In genomic region chr4:75843596-75843995, GRCh38 we compare ENCODE assay signal across 29 cellular contexts. TPM values are rescaled to one million over a fixed set of nuclear protein-coding genes. Genes with fewer than 3 reads are reported as not detected.
DNase-seq lines count a peak whose midpoint lies in the region; ATAC-seq and TF ChIP-seq lines count a peak whose summit lies in the region.
"Had no signal": no experiment of that assay in that cellular context is flagged by ENCODE, and none has a peak within 500 bp of the region (broad histone marks: within the 10 kb centered on the region; RNA-seq: fewer than 3 reads in every experiment).

No MANE protein-coding gene starts in this region.

- H3K27me3 ChIP-seq in Caco-2 (replicated peaks; ENCODE audit: control insufficient read depth, insufficient read depth, low read length) (no peaks in the 10 kb centered on the region), SJSA1 (replicated peaks) (no peaks in the 10 kb centered on the region), left lung (no peaks in the 10 kb centered on the region), spleen (replicated peaks in 1 of 7) (no peaks in the 10 kb centered on the region)
- H3K27me3 ChIP-seq: dorsolateral prefrontal cortex, SJCRH30 had no signal

- CTCF ChIA-PET in Caco-2 (lab: Charles Lee): interaction anchor here (0.6 kb wide), 1 partner anchor 190 kb away, joined by 4 read pairs; no protein-coding TSS in a partner anchor

- no peak overlapping the region for H3K4me3 ChIP-seq in Caco-2 (ENCODE audit: low read depth, low read length)
- no peak overlapping the region for H3K4me3 ChIP-seq in SJSA1
- H3K4me3 ChIP-seq in left lung: no peak overlapping the region
- no peak overlapping the region for H3K4me3 ChIP-seq in spleen
- H3K4me3 ChIP-seq: dorsolateral prefrontal cortex, GM12878, SJCRH30, skin epidermis had no signal

- H3K9me3 Mint-ChIP-seq in Caco-2 (ENCODE audit: unreplicated experiment): no peaks in the 10 kb centered on the region
- H3K9me3 Mint-ChIP-seq: activated B cell treated with CpG ODN at 0.5 μM for 24 hours; activated CD4-positive, alpha-beta memory T cell treated with anti-CD3 and anti-CD28 coated beads for 36 hours; CD14-positive monocyte; naive thymus-derived CD4-positive, alpha-beta T cell; stimulated activated naive CD8-positive, alpha-beta T cell treated with anti-CD3 and anti-CD28 coated beads, Interleukin-15, Interleukin-2, amounts not matched to agents 100 ng/mL and 50 ng/mL, for 24 hours; T-helper 2 cell treated with Interferon-gamma antibody and Interleukin-4, amounts not matched to agents 5 μg/mL and 100 μg/mL, for 36 hours had no signal

- peak overlapping the region; percentile 86 for H3K27ac ChIP-seq in SJSA1
- H3K27ac ChIP-seq in left lung: peak overlapping the region; percentile 48 to 53
- H3K27ac ChIP-seq in spleen: peak overlapping the region in 6 of 8 donors; percentile 38 to 64 (median 52)
- H3K27ac ChIP-seq: epithelial cell of prostate, SJCRH30, skin epidermis had no signal

- no peak overlapping the region for H3K4me3 Mint-ChIP-seq in Caco-2 (ENCODE audit: unreplicated experiment)
- H3K4me3 Mint-ChIP-seq: activated B cell treated with CpG ODN at 0.5 μM for 24 hours; activated CD4-positive, alpha-beta memory T cell treated with anti-CD3 and anti-CD28 coated beads for 36 hours; CD14-positive monocyte; naive thymus-derived CD4-positive, alpha-beta T cell; stimulated activated naive CD8-positive, alpha-beta T cell treated with anti-CD3 and anti-CD28 coated beads, Interleukin-15, Interleukin-2, amounts not matched to agents 100 ng/mL and 50 ng/mL, for 24 hours; T-helper 2 cell treated with Interferon-gamma antibody and Interleukin-4, amounts not matched to agents 5 μg/mL and 100 μg/mL, for 36 hours had no signal

- H3K36me3 ChIP-seq in Caco-2 (ENCODE audit: control insufficient read depth, insufficient read depth, low read length) (no peaks in the 10 kb centered on the region), SJSA1 (no peaks in the 10 kb centered on the region), left lung (no peaks in the 10 kb centered on the region), spleen (no peaks in the 10 kb centered on the region)
- H3K36me3 ChIP-seq: SJCRH30 had no signal

- intact Hi-C loops in Caco-2 (cut with micrococcal nuclease; ENCODE audit: unreplicated experiment): no loop called here
- intact Hi-C loops in left lung (cut with DNase I): no loop called here
- intact Hi-C loops in spleen (cut with DNase I; ENCODE audit: low total_unique reads): no loop called here

- BruUV-seq in Caco-2 (replicated peaks; lab: Mats Ljungman, UMichigan): TSS peak; percentile 98

- WGBS in spleen, 5 donors: 94 to 99% (median 97%) methylated on average over 4 of the region's 4 CpGs

- TF ChIP-seq CTCF in Caco-2 (IDR thresholded peaks at IDR 0.05; ENCODE audit: insufficient read depth in 1 of 2, low read depth in 1 of 2, low read length in 1 of 2, severe bottlenecking in 1 of 2, unreplicated experiment in 1 of 2): no peak
- TF ChIP-seq CTCF in left lung (IDR thresholded peaks at IDR 0.05): no peak
- TF ChIP-seq CTCF in spleen (IDR thresholded peaks at IDR 0.05 in 8 of 11, conservative IDR thresholded peaks at IDR 0.05 in 3 of 11): no peak
- TF ChIP-seq CTCF in GM13976 (IDR thresholded peaks at IDR 0.05; ENCODE audit: borderline replicate concordance, control extremely low read depth, extremely low read depth, insufficient read depth, missing control alignments): no peak

- peak overlapping the region; percentile 86 for H3K27ac Mint-ChIP-seq in Caco-2 (ENCODE audit: unreplicated experiment)
- H3K27ac Mint-ChIP-seq: activated B cell treated with CpG ODN at 0.5 μM for 24 hours; activated CD4-positive, alpha-beta memory T cell treated with anti-CD3 and anti-CD28 coated beads for 36 hours; CD14-positive monocyte; naive thymus-derived CD4-positive, alpha-beta T cell; T-helper 2 cell treated with Interferon-gamma antibody and Interleukin-4, amounts not matched to agents 5 μg/mL and 100 μg/mL, for 36 hours had no signal

- no peaks in the 10 kb centered on the region for H3K27me3 Mint-ChIP-seq in Caco-2 (ENCODE audit: insufficient read depth, unreplicated experiment)
- H3K27me3 Mint-ChIP-seq: activated B cell treated with CpG ODN at 0.5 μM for 24 hours; naive thymus-derived CD4-positive, alpha-beta T cell; stimulated activated naive CD8-positive, alpha-beta T cell treated with anti-CD3 and anti-CD28 coated beads, Interleukin-15, Interleukin-2, amounts not matched to agents 100 ng/mL and 50 ng/mL, for 24 hours had no signal

- ATAC-seq in left lung: no peak
- ATAC-seq: GM12878; naive thymus-derived CD4-positive, alpha-beta T cell; PC-3 had no signal

- no peak for TF ChIP-seq POLR2A in spleen (IDR thresholded peaks at IDR 0.05)

- DNase-seq in Caco-2: no peak
- no peak for DNase-seq in SJSA1 (ENCODE audit: low read depth in 1 of 2, low spot score in 2 of 2)
- no peak for DNase-seq in left lung
- DNase-seq in spleen: no peak
- no peak for DNase-seq in NCI-H748 (lab: John Stamatoyannopoulos, UW; ENCODE audit: unreplicated experiment)
- DNase-seq in activated CD4-positive, alpha-beta T cell treated with anti-CD3 and anti-CD28 coated beads, Interleukin-2, amount 50 U/mL, for 1 hour: no peak
- no peak for DNase-seq in epidermal melanocyte (ENCODE audit: insufficient read length, low spot score)
- no peak for DNase-seq in GM13976 (ENCODE audit: low spot score)
- DNase-seq: activated B cell treated with CpG ODN at 0.5 μM for 24 hours; activated CD4-positive, alpha-beta memory T cell treated with anti-CD3 and anti-CD28 coated beads for 36 hours; activated gamma-delta T cell treated with Interleukin-2 at 50 U/mL for 16 hours; DMS153; dorsolateral prefrontal cortex; KG1; mesendoderm; MV-4-11; naive thymus-derived CD4-positive, alpha-beta T cell; NCI-H2029; PC-3; posterior cingulate gyrus; SJCRH30; stimulated activated CD4-positive, alpha-beta T cell treated with anti-CD3 and anti-CD28 coated beads, Interleukin-4, amount 100 ng/mL, for 1 hour had no signal

- POLR2A ChIA-PET in Caco-2 (lab: Charles Lee): no interaction called here

- in situ Hi-C loops in GM13976 (cut with MboI; ENCODE audit: low sequenced_read_pairs, unreplicated experiment): loop anchor here (5.0 kb wide), 1 partner anchor 266 kb away; no protein-coding TSS in a partner anchor

- H3K9me3 ChIP-seq in Caco-2: no peaks in the 10 kb centered on the region
- H3K9me3 ChIP-seq in SJSA1 (replicated peaks): no peaks in the 10 kb centered on the region
- no peaks in the 10 kb centered on the region for H3K9me3 ChIP-seq in left lung
- no peaks in the 10 kb centered on the region for H3K9me3 ChIP-seq in spleen
- H3K9me3 ChIP-seq: SJCRH30 had no signal

- H3K36me3 Mint-ChIP-seq in Caco-2 (ENCODE audit: insufficient read depth, unreplicated experiment): peaks cover 9% of the 10 kb centered on the region
- H3K36me3 Mint-ChIP-seq: activated CD4-positive, alpha-beta memory T cell treated with anti-CD3 and anti-CD28 coated beads for 36 hours; CD14-positive monocyte; naive thymus-derived CD4-positive, alpha-beta T cell had no signal

- peaks cover 53% of the 10 kb centered on the region for H3K4me1 ChIP-seq in Caco-2
- H3K4me1 ChIP-seq in SJSA1 (replicated peaks): peaks cover 25% of the 10 kb centered on the region
- H3K4me1 ChIP-seq in left lung: peaks cover 8% of the 10 kb centered on the region in 2 donors
- H3K4me1 ChIP-seq in spleen: peaks cover 0 to 8% (median 7%) of the 10 kb centered on the region in 6 donors

- peaks cover 27% of the 10 kb centered on the region for H3K4me1 Mint-ChIP-seq in Caco-2 (ENCODE audit: low read depth, unreplicated experiment)

RNA-seq across cellular contexts. Expression of gene PPEF2, which starts 58.7 kb away (rescaled TPM):
- total RNA-seq in Caco-2 (2022) (not detected in 2 replicates), left lung (not detected), spleen (1 to 10 TPM in 1 of 7 donors, under 1 TPM in 5, not detected in 1; 0.07 to 3.4 (median 0.41) TPM)
- not detected in 2 replicates for total RNA-seq in SJSA1 (2014; rRNA removed; shearing (Covaris generic))
- polyA plus RNA-seq in spleen: under 1 TPM in 2 of 3 donors, not detected in 1; 0.06 to 0.07 TPM
- total RNA-seq: cardiac septum, GM12878, SJCRH30 had no signal
- polyA plus RNA-seq: CD14-positive monocyte; GM12878; naive thymus-derived CD4-positive, alpha-beta T cell had no signal
